Comparison of ENCODE assay signal across 14 cellular contexts in the genomic region with DNA sequence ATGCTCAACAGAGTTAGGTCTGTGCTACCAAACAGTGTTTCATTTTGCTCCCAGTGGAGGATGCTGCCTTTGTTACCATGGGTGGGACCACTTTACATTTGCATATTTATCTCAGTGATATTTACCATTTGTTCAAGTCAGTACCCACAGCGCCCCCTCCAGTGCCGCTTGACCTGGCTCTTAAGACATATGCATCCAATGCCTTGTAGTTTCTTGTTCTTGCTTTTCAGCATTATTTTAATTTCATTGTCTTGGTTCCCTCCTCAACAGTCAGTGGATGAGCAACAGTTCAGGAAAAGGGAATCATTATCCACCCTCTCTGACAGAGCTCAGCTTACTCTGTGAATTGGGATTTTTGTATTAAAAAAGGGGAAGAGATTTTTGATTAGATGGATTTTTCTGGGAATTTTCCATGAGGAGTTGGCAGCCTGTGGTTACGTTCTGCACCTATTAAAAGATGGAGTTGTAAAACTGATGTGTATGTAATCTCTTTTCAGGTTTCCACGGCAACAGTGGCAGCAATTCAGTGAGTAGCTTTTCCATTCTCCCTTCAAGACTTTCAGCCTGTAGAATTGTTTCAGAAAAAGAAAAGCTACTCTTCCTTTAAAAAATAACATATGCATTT.
DNase-seq lines count a peak whose midpoint lies in the region; ATAC-seq and TF ChIP-seq lines count a peak whose summit lies in the region.
"Had no signal": no experiment of that assay in that cellular context is flagged by ENCODE, and none has a peak within 500 bp of the region (broad histone marks: within the 10 kb centered on the region; RNA-seq: fewer than 3 reads in every experiment).

No MANE protein-coding gene starts in this region.

- CTCF ChIA-PET in activated CD8-positive, alpha-beta T cell treated with anti-CD3 and anti-CD28 coated beads for 36 hours (lab: Charles Lee) = interaction anchor here (1.1 to 1.7 kb wide), 2 partner anchors 10 to 14 kb away, joined by 3 read pairs; no protein-coding TSS in a partner anchor
- CTCF ChIA-PET in activated CD8-positive, alpha-beta T cell treated with anti-CD3 and anti-CD28 coated beads, Interleukin-2, amount 10 ng/mL, durations not matched to agents 7 days and 5 days (lab: Charles Lee) = no interaction called here

- POLR2A ChIA-PET in activated CD8-positive, alpha-beta T cell treated with anti-CD3 and anti-CD28 coated beads for 36 hours (lab: Charles Lee) = no interaction called here
- POLR2A ChIA-PET in activated CD8-positive, alpha-beta T cell treated with anti-CD3 and anti-CD28 coated beads, Interleukin-2, amount 10 ng/mL, durations not matched to agents 7 days and 5 days (lab: Charles Lee) = no interaction called here

- no peaks in the 10 kb centered on the region for H3K4me1 Mint-ChIP-seq in activated CD8-positive, alpha-beta T cell treated with anti-CD3 and anti-CD28 coated beads for 36 hours (ENCODE audit: low read depth)
- no peaks in the 10 kb centered on the region for H3K4me1 Mint-ChIP-seq in activated CD8-positive, alpha-beta T cell treated with anti-CD3 and anti-CD28 coated beads, Interleukin-2, amount 10 ng/mL, durations not matched to agents 7 days and 5 days (ENCODE audit: low read depth)
- H3K4me1 Mint-ChIP-seq: activated CD4-positive, alpha-beta memory T cell treated with anti-CD3 and anti-CD28 coated beads, Interleukin-2, amount 10 ng/mL, durations not matched to agents 7 days and 5 days had no signal

- no peak overlapping the region for H3K27ac Mint-ChIP-seq in activated CD8-positive, alpha-beta T cell treated with anti-CD3 and anti-CD28 coated beads for 36 hours
- H3K27ac Mint-ChIP-seq in activated CD8-positive, alpha-beta T cell treated with anti-CD3 and anti-CD28 coated beads, Interleukin-2, amount 10 ng/mL, durations not matched to agents 7 days and 5 days = no peak overlapping the region
- H3K27ac Mint-ChIP-seq: activated CD4-positive, alpha-beta memory T cell treated with anti-CD3 and anti-CD28 coated beads, Interleukin-2, amount 10 ng/mL, durations not matched to agents 7 days and 5 days; activated naive CD4-positive, alpha-beta T cell treated with anti-CD3 and anti-CD28 coated beads for 36 hours; nephron progenitor cell; T-helper 1 cell treated with Interleukin-12 subunit alpha and Interleukin-12 subunit beta and Interleukin-4 antibody, amounts not matched to agents 30 μg/mL and 1 μg/mL, for 36 hours had no signal

- H3K9me3 Mint-ChIP-seq in activated CD8-positive, alpha-beta T cell treated with anti-CD3 and anti-CD28 coated beads for 36 hours = no peaks in the 10 kb centered on the region
- H3K9me3 Mint-ChIP-seq in activated CD8-positive, alpha-beta T cell treated with anti-CD3 and anti-CD28 coated beads, Interleukin-2, amount 10 ng/mL, durations not matched to agents 7 days and 5 days (ENCODE audit: insufficient read depth) = no peaks in the 10 kb centered on the region
- H3K9me3 Mint-ChIP-seq: activated CD4-positive, alpha-beta memory T cell treated with anti-CD3 and anti-CD28 coated beads, Interleukin-2, amount 10 ng/mL, durations not matched to agents 7 days and 5 days; activated naive CD4-positive, alpha-beta T cell treated with anti-CD3 and anti-CD28 coated beads for 36 hours; T-helper 1 cell treated with Interleukin-12 subunit alpha and Interleukin-12 subunit beta and Interleukin-4 antibody, amounts not matched to agents 30 μg/mL and 1 μg/mL, for 36 hours had no signal

- H3K4me3 Mint-ChIP-seq in activated CD8-positive, alpha-beta T cell treated with anti-CD3 and anti-CD28 coated beads for 36 hours = no peak overlapping the region
- no peak overlapping the region for H3K4me3 Mint-ChIP-seq in activated CD8-positive, alpha-beta T cell treated with anti-CD3 and anti-CD28 coated beads, Interleukin-2, amount 10 ng/mL, durations not matched to agents 7 days and 5 days
- H3K4me3 Mint-ChIP-seq: activated CD4-positive, alpha-beta memory T cell treated with anti-CD3 and anti-CD28 coated beads, Interleukin-2, amount 10 ng/mL, durations not matched to agents 7 days and 5 days; activated naive CD4-positive, alpha-beta T cell treated with anti-CD3 and anti-CD28 coated beads for 36 hours; nephron progenitor cell; T-helper 1 cell treated with Interleukin-12 subunit alpha and Interleukin-12 subunit beta and Interleukin-4 antibody, amounts not matched to agents 30 μg/mL and 1 μg/mL, for 36 hours had no signal

- H3K27me3 Mint-ChIP-seq in activated CD8-positive, alpha-beta T cell treated with anti-CD3 and anti-CD28 coated beads for 36 hours = peaks cover 10% of the 10 kb centered on the region
- H3K27me3 Mint-ChIP-seq in activated CD8-positive, alpha-beta T cell treated with anti-CD3 and anti-CD28 coated beads, Interleukin-2, amount 10 ng/mL, durations not matched to agents 7 days and 5 days (ENCODE audit: low read depth) = peaks cover 5% of the 10 kb centered on the region

- intact Hi-C loops in activated CD8-positive, alpha-beta T cell treated with anti-CD3 and anti-CD28 coated beads for 36 hours (cut with micrococcal nuclease) = no loop called here

- H3K4me3 ChIP-seq in fibroblast of villous mesenchyme (ENCODE audit: low read depth, low read length) = no peak overlapping the region
- H3K4me3 ChIP-seq: upper lobe of left lung had no signal

- TF ChIP-seq CTCF in activated CD8-positive, alpha-beta T cell treated with anti-CD3 and anti-CD28 coated beads for 36 hours (IDR thresholded peaks at IDR 0.05) = no peak
- TF ChIP-seq CTCF in fibroblast of villous mesenchyme (IDR thresholded peaks at IDR 0.05; ENCODE audit: insufficient read depth, low read depth, low read length) = peak; percentile 25

- H3K36me3 Mint-ChIP-seq in activated CD8-positive, alpha-beta T cell treated with anti-CD3 and anti-CD28 coated beads for 36 hours (ENCODE audit: low read depth) = no peaks in the 10 kb centered on the region
- no peaks in the 10 kb centered on the region for H3K36me3 Mint-ChIP-seq in activated CD8-positive, alpha-beta T cell treated with anti-CD3 and anti-CD28 coated beads, Interleukin-2, amount 10 ng/mL, durations not matched to agents 7 days and 5 days (ENCODE audit: low read depth)

- no peak for ATAC-seq in activated CD8-positive, alpha-beta T cell treated with anti-CD3 and anti-CD28 coated beads for 36 hours
- ATAC-seq in activated CD8-positive, alpha-beta T cell treated with anti-CD3 and anti-CD28 coated beads, Interleukin-2, amount 10 ng/mL, durations not matched to agents 7 days and 5 days = no peak
- no peak for ATAC-seq in HG03097 (IDR thresholded peaks at IDR 0.05; ENCODE audit: low FRiP score, unreplicated experiment)

- DNase-seq in activated CD8-positive, alpha-beta T cell treated with anti-CD3 and anti-CD28 coated beads for 36 hours = peak; percentile 18
- DNase-seq in activated CD8-positive, alpha-beta T cell treated with anti-CD3 and anti-CD28 coated beads, Interleukin-2, amount 10 ng/mL, durations not matched to agents 7 days and 5 days = no peak
- peak; percentile 3 for DNase-seq in RKO (ENCODE audit: low spot score)
- peak; percentile 39 for DNase-seq in fibroblast of villous mesenchyme (ENCODE audit: low read depth)
- no peak for DNase-seq in MV-4-11 (lab: John Stamatoyannopoulos, UW)
- DNase-seq in SHP77 (lab: John Stamatoyannopoulos, UW) = no peak
- no peak for DNase-seq in H4 (ENCODE audit: low spot score)
- DNase-seq: activated CD4-positive, alpha-beta memory T cell treated with anti-CD3 and anti-CD28 coated beads, Interleukin-2, amount 10 ng/mL, durations not matched to agents 7 days and 5 days; activated naive CD4-positive, alpha-beta T cell treated with anti-CD3 and anti-CD28 coated beads for 36 hours; MM.1S; nephron progenitor cell; upper lobe of left lung had no signal

Comparison
In these comparisons a context has a peak if more than half of its experiments do, and no peak if none do; other contexts are left out.
1. DNase-seq: peak in activated CD8-positive, alpha-beta T cell treated with anti-CD3 and anti-CD28 coated beads for 36 hours (single experiment), RKO (single experiment) and fibroblast of villous mesenchyme (single experiment); none in activated CD8-positive, alpha-beta T cell treated with anti-CD3 and anti-CD28 coated beads, Interleukin-2, amount 10 ng/mL, durations not matched to agents 7 days and 5 days (single experiment), MV-4-11 (single experiment), SHP77 (0 of 2) and H4 (single experiment).